ENCODE assay signal across 19 cellular contexts in genomic region chr14:65496178-65496993, GRCh38.
A peak's percentile ranks its signal among the peaks of the same experiment; 100 is the strongest.
DNase-seq lines count a peak whose midpoint lies in the region; ATAC-seq and TF ChIP-seq lines count a peak whose summit lies in the region.
"Had no signal": no experiment of that assay in that cellular context is flagged by ENCODE, and none has a peak within 500 bp of the region (broad histone marks: within the 10 kb centered on the region; RNA-seq: fewer than 3 reads in every experiment).

No MANE protein-coding gene starts in this region.

- TF ChIP-seq CTCF in GM12865 (IDR thresholded peaks at IDR 0.05; ENCODE audit: insufficient read depth, low read depth, low read length, missing control alignments) (no peak), fibroblast of the aortic adventitia (IDR thresholded peaks at IDR 0.05; ENCODE audit: insufficient read depth, low read length) (no peak), Caco-2 (IDR thresholded peaks at IDR 0.05; ENCODE audit: insufficient read depth in 1 of 2, low read depth in 1 of 2, low read length in 1 of 2, severe bottlenecking in 1 of 2, unreplicated experiment in 1 of 2) (no peak)
- TF ChIP-seq CTCF in CD8-positive, alpha-beta T cell (IDR thresholded peaks at IDR 0.05), result no peak

- H3K36me3 Mint-ChIP-seq in activated T-helper 17 cell treated with anti-CD3 and anti-CD28 coated beads, Interleukin-2, amount 50 U/mL, for 72 hours (ENCODE audit: low read depth), result peaks cover 11% of the 10 kb centered on the region
- H3K36me3 Mint-ChIP-seq in CD8-positive, alpha-beta T cell, result peaks cover 26% of the 10 kb centered on the region
- H3K36me3 Mint-ChIP-seq in Caco-2 (ENCODE audit: insufficient read depth, unreplicated experiment), result no peaks in the 10 kb centered on the region

- H3K27ac ChIP-seq in caudate nucleus (ENCODE audit: low read depth, low read length), result no peak overlapping the region
- no peak overlapping the region for H3K27ac ChIP-seq in CD8-positive, alpha-beta T cell (ENCODE audit: low read depth, low read length)
- H3K27ac ChIP-seq: coronary artery, heart left ventricle, SK-N-MC had no signal

- H3K9me3 ChIP-seq in CD8-positive, alpha-beta T cell (ENCODE audit: low read length), result no peaks in the 10 kb centered on the region
- H3K9me3 ChIP-seq in Caco-2, result no peaks in the 10 kb centered on the region
- H3K9me3 ChIP-seq: heart left ventricle had no signal

- no peaks in the 10 kb centered on the region for H3K9me3 Mint-ChIP-seq in activated T-helper 17 cell treated with anti-CD3 and anti-CD28 coated beads, Interleukin-2, amount 50 U/mL, for 72 hours
- H3K9me3 Mint-ChIP-seq in CD8-positive, alpha-beta T cell, result peaks cover 6% of the 10 kb centered on the region
- H3K9me3 Mint-ChIP-seq in Caco-2 (ENCODE audit: unreplicated experiment), result peaks cover 17% of the 10 kb centered on the region

- no peaks in the 10 kb centered on the region for H3K27me3 Mint-ChIP-seq in activated T-helper 17 cell treated with anti-CD3 and anti-CD28 coated beads, Interleukin-2, amount 50 U/mL, for 72 hours
- no peaks in the 10 kb centered on the region for H3K27me3 Mint-ChIP-seq in CD8-positive, alpha-beta T cell (ENCODE audit: low read depth)
- H3K27me3 Mint-ChIP-seq in Caco-2 (ENCODE audit: insufficient read depth, unreplicated experiment), result no peaks in the 10 kb centered on the region

- H3K4me1 Mint-ChIP-seq in activated T-helper 17 cell treated with anti-CD3 and anti-CD28 coated beads, Interleukin-2, amount 50 U/mL, for 72 hours, result peaks cover 22% of the 10 kb centered on the region
- H3K4me1 Mint-ChIP-seq in CD8-positive, alpha-beta T cell (ENCODE audit: low read depth), result peaks cover 43% of the 10 kb centered on the region
- no peaks in the 10 kb centered on the region for H3K4me1 Mint-ChIP-seq in Caco-2 (ENCODE audit: low read depth, unreplicated experiment)
- H3K4me1 Mint-ChIP-seq: nephron progenitor cell had no signal

- peak overlapping the region; percentile 58 for H3K27ac Mint-ChIP-seq in activated T-helper 17 cell treated with anti-CD3 and anti-CD28 coated beads, Interleukin-2, amount 50 U/mL, for 72 hours
- no peak overlapping the region for H3K27ac Mint-ChIP-seq in CD8-positive, alpha-beta T cell
- no peak overlapping the region for H3K27ac Mint-ChIP-seq in Caco-2 (ENCODE audit: unreplicated experiment)
- H3K27ac Mint-ChIP-seq: nephron progenitor cell had no signal

- no TSS peak for BruUV-seq in Caco-2 (replicated peaks; lab: Mats Ljungman, UMichigan)

- no peaks in the 10 kb centered on the region for H3K27me3 ChIP-seq in CD8-positive, alpha-beta T cell (ENCODE audit: insufficient read depth, low read length)
- H3K27me3 ChIP-seq in Caco-2 (replicated peaks; ENCODE audit: control insufficient read depth, insufficient read depth, low read length), result no peaks in the 10 kb centered on the region
- H3K27me3 ChIP-seq: heart left ventricle had no signal

- H3K4me1 ChIP-seq in CD8-positive, alpha-beta T cell (ENCODE audit: insufficient read depth, low read length), result no peaks in the 10 kb centered on the region
- H3K4me1 ChIP-seq in Caco-2, result no peaks in the 10 kb centered on the region

- ATAC-seq in activated T-helper 17 cell treated with anti-CD3 and anti-CD28 coated beads, Interleukin-2, amount 50 U/mL, for 72 hours (replicated peaks), result peak; percentile 80
- no peak for ATAC-seq in CD8-positive, alpha-beta T cell
- no peak for ATAC-seq in GM18907 (IDR thresholded peaks at IDR 0.05; ENCODE audit: unreplicated experiment)
- ATAC-seq: heart left ventricle had no signal

- DNase-seq in AG08395 (ENCODE audit: low spot score), result peak; percentile 14
- DNase-seq in GM12865 (ENCODE audit: low read depth), result peak; percentile 27
- peak; percentile 47 for DNase-seq in fibroblast of the aortic adventitia (ENCODE audit: low read depth)
- no peak for DNase-seq in caudate nucleus (lab: John Stamatoyannopoulos, UW)
- DNase-seq in CD8-positive, alpha-beta T cell, result no peak
- no peak for DNase-seq in Caco-2
- DNase-seq: activated CD4-positive, alpha-beta T cell treated with anti-CD3 and anti-CD28 coated beads, Interleukin-2, amount 50 U/mL, for 4 hours; aorta; heart left ventricle; mesendoderm; NCI-H2029 treated with DMSO at 0.1 percent for 48 hours; NCI-H526; nephron progenitor cell; retina; stimulated activated CD4-positive, alpha-beta T cell treated with anti-CD3 and anti-CD28 coated beads, Interleukin-15, amount 100 ng/mL, for 24 hours had no signal

- peak overlapping the region; percentile 19 for H3K4me3 Mint-ChIP-seq in activated T-helper 17 cell treated with anti-CD3 and anti-CD28 coated beads, Interleukin-2, amount 50 U/mL, for 72 hours
- no peak overlapping the region for H3K4me3 Mint-ChIP-seq in CD8-positive, alpha-beta T cell
- no peak overlapping the region for H3K4me3 Mint-ChIP-seq in Caco-2 (ENCODE audit: unreplicated experiment)
- H3K4me3 Mint-ChIP-seq: nephron progenitor cell had no signal

- POLR2A ChIA-PET in CD8-positive, alpha-beta T cell (lab: Charles Lee), result no interaction called here
- POLR2A ChIA-PET in Caco-2 (lab: Charles Lee), result no interaction called here

- CTCF ChIA-PET in CD8-positive, alpha-beta T cell (lab: Charles Lee), result interaction anchor here (0.6 kb wide), 1 partner anchor 383 kb away, joined by 3 read pairs; no protein-coding TSS in a partner anchor
- CTCF ChIA-PET in Caco-2 (lab: Charles Lee), result no interaction called here

- no peaks in the 10 kb centered on the region for H3K36me3 ChIP-seq in CD8-positive, alpha-beta T cell (ENCODE audit: insufficient read depth, low read length)
- H3K36me3 ChIP-seq in Caco-2 (ENCODE audit: control insufficient read depth, insufficient read depth, low read length), result no peaks in the 10 kb centered on the region
- H3K36me3 ChIP-seq: heart left ventricle had no signal

- intact Hi-C loops in CD8-positive, alpha-beta T cell (cut with DNase I, micrococcal nuclease), result no loop called here
- intact Hi-C loops in Caco-2 (cut with micrococcal nuclease; ENCODE audit: unreplicated experiment), result no loop called here

- H3K4me3 ChIP-seq in GM12865 (ENCODE audit: low read depth, low read length) (no peak overlapping the region), fibroblast of the aortic adventitia (ENCODE audit: low read depth, low read length) (no peak overlapping the region), Caco-2 (ENCODE audit: low read depth, low read length) (no peak overlapping the region)
- H3K4me3 ChIP-seq in CD8-positive, alpha-beta T cell (ENCODE audit: low read depth, low read length), result no peak overlapping the region
- H3K4me3 ChIP-seq: coronary artery, heart left ventricle, SK-N-MC had no signal

Comparison
In these comparisons a context has a peak if more than half of its experiments do, and no peak if none do; other contexts are left out.
1. DNase-seq: peak in AG08395 (single experiment), GM12865 (single experiment) and fibroblast of the aortic adventitia (single experiment); none in caudate nucleus (0 of 61), CD8-positive, alpha-beta T cell (0 of 7) and Caco-2 (0 of 2).